ENCODE assay signal across 8 cellular contexts in the genomic region with DNA sequence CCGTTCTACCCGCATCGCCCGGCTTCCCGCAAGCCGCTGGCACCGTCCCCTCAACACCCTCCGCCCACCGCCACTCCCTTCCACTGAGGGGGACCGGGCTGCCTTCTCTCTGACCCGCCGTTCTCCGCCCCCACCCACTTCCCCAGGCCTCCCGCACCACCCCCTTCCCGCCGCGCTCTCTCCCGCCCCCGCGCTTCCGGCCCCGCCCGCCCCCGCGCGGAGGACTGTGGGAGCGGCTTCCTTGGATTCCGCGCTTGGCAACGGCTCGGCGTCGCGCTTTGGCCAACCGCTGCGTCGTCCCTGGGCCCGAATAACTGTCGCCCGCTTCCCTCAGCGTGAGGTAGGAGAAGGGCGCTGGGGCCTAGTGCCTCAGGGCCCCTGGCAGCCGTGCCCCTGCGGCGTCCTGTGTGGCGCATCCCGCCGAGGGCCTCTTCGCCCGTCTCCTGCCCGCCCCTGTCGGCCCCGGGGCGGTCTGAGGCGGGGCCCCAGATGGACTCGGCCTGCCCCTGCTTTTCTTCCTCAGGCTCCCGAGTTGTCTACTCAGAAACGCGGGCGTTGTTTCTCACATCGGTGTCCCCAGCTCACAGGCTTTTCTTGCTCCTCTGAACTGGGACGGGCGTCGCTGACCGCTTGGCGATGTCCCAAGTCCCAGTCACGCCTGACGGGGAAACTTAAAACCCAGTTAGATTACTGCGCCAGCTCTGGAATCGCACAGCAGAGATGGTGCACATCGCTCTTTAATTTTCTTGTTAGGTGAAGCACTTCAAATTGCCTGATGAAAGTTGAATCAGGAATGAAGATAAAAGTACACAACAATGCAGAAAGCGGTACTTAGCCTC. TPM values are rescaled to one million over a fixed set of nuclear protein-coding genes. Genes with fewer than 3 reads are reported as not detected.
A peak's percentile ranks its signal among the peaks of the same experiment; 100 is the strongest.
DNase-seq lines count a peak whose midpoint lies in the region; ATAC-seq and TF ChIP-seq lines count a peak whose summit lies in the region.

IFT88 (plus strand) TSS at position 241 of the 839 bp plus-strand sequence. CDS start 7,229 bp downstream, outside the sequence.

- H3K4me1 ChIP-seq in DOHH2 (ENCODE audit: control insufficient read depth, low read length) (peaks cover 12% of the 10 kb centered on the region), fibroblast of lung (ENCODE audit: control insufficient read depth, extremely low read depth, insufficient read depth, low read length) (peaks cover 2% of the 10 kb centered on the region)
- peaks cover 0 to 8% of the 10 kb centered on the region in 2 donors for H3K4me1 ChIP-seq in naive thymus-derived CD4-positive, alpha-beta T cell (ENCODE audit: control insufficient read depth in 2 of 2, insufficient read depth in 2 of 2, low read length in 2 of 2)

- peaks cover 11% of the 10 kb centered on the region for H3K79me2 ChIP-seq in DOHH2 (ENCODE audit: control insufficient read depth, low read length)
- H3K79me2 ChIP-seq in fibroblast of lung (ENCODE audit: control insufficient read depth, insufficient read depth, low read length) = no peaks in the 10 kb centered on the region

- peak; percentile 84 for ATAC-seq in GM21825 (IDR thresholded peaks at IDR 0.05; ENCODE audit: unreplicated experiment)
- ATAC-seq in naive thymus-derived CD4-positive, alpha-beta T cell = peak; percentile 94
- peak; percentile 94 for ATAC-seq in stimulated activated effector memory CD8-positive, alpha-beta T cell treated with anti-CD3 and anti-CD28 coated beads, Interleukin-12 subunit alpha, Interleukin-12 subunit beta, amount 100 ng/mL, for 72 hours

- H3K4me3 ChIP-seq in DOHH2 (ENCODE audit: low read length) (peak within 1 kb of the TSS; percentile 98), fibroblast of lung (replicated peaks in 1 of 4; ENCODE audit: control extremely low read depth in 1 of 4, insufficient read depth in 1 of 4, low read depth in 3 of 4, low read length in 4 of 4) (peak within 1 kb of the TSS; percentile 64 to 88 (median 76))
- peak within 1 kb of the TSS; percentile 52 for H3K4me3 ChIP-seq in naive thymus-derived CD4-positive, alpha-beta T cell (ENCODE audit: low read length)

- TF ChIP-seq CTCF in DOHH2 (IDR thresholded peaks at IDR 0.05; ENCODE audit: low read depth, low read length, poor library complexity, severe bottlenecking) (no peak), fibroblast of lung (conservative IDR thresholded peaks at IDR 0.05 in 1 of 2, IDR thresholded peaks at IDR 0.05 in 1 of 2; ENCODE audit: low read depth in 1 of 2, low read length in 2 of 2) (no peak)

- no peaks in the 10 kb centered on the region for H3K27me3 Mint-ChIP-seq in naive thymus-derived CD4-positive, alpha-beta T cell

- intact Hi-C loops in naive thymus-derived CD4-positive, alpha-beta T cell (cut with micrococcal nuclease) = loop anchor here (1.0 to 10.0 kb wide), 19 partner anchors 41 to 1104 kb away; partner anchors contain the start of genes EEF1AKMT1 (in 2 of the 2), GJB2 (in 2 of the 2), XPO4 (in 2 of the 2) and ZMYM5 (in 2 of the 2)

- H3K36me3 Mint-ChIP-seq in naive thymus-derived CD4-positive, alpha-beta T cell = peaks cover 8 to 24% (median 12%) of the 10 kb centered on the region in 5 donors
- H3K36me3 Mint-ChIP-seq in stimulated activated effector memory CD8-positive, alpha-beta T cell treated with anti-CD3 and anti-CD28 coated beads, Interleukin-12 subunit alpha, Interleukin-12 subunit beta, amount 100 ng/mL, for 72 hours = peaks cover 4% of the 10 kb centered on the region

- H3K4me3 Mint-ChIP-seq in naive thymus-derived CD4-positive, alpha-beta T cell = peak within 1 kb of the TSS; percentile 88 to 97 (median 93)
- peak within 1 kb of the TSS; percentile 85 for H3K4me3 Mint-ChIP-seq in stimulated activated effector memory CD8-positive, alpha-beta T cell treated with anti-CD3 and anti-CD28 coated beads, Interleukin-12 subunit alpha, Interleukin-12 subunit beta, amount 100 ng/mL, for 72 hours

- H3K4me1 Mint-ChIP-seq in naive thymus-derived CD4-positive, alpha-beta T cell = peaks cover 7 to 18% (median 17%) of the 10 kb centered on the region in 7 donors
- H3K4me1 Mint-ChIP-seq in stimulated activated effector memory CD8-positive, alpha-beta T cell treated with anti-CD3 and anti-CD28 coated beads, Interleukin-12 subunit alpha, Interleukin-12 subunit beta, amount 100 ng/mL, for 72 hours = peaks cover 14% of the 10 kb centered on the region

- H3K27me3 ChIP-seq in DOHH2 (ENCODE audit: control insufficient read depth, low read length) (no peaks in the 10 kb centered on the region), fibroblast of lung (ENCODE audit: control insufficient read depth, insufficient read depth, low read length) (no peaks in the 10 kb centered on the region)
- no peaks in the 10 kb centered on the region for H3K27me3 ChIP-seq in naive thymus-derived CD4-positive, alpha-beta T cell (ENCODE audit: control insufficient read depth in 2 of 2, insufficient read depth in 2 of 2, low read length in 2 of 2)

- H3K9me2 ChIP-seq in DOHH2 (replicated peaks; ENCODE audit: control insufficient read depth, low read length) = no peaks in the 10 kb centered on the region

- peak within 1 kb of the TSS; percentile 92 to 94 (median 93) for H3K27ac Mint-ChIP-seq in naive thymus-derived CD4-positive, alpha-beta T cell
- peak within 1 kb of the TSS; percentile 92 for H3K27ac Mint-ChIP-seq in stimulated activated effector memory CD8-positive, alpha-beta T cell treated with anti-CD3 and anti-CD28 coated beads, Interleukin-12 subunit alpha, Interleukin-12 subunit beta, amount 100 ng/mL, for 72 hours

- peaks cover 0 to 23% (median 5%) of the 10 kb centered on the region in 11 donors for H3K9me3 Mint-ChIP-seq in naive thymus-derived CD4-positive, alpha-beta T cell
- peaks cover 6% of the 10 kb centered on the region for H3K9me3 Mint-ChIP-seq in stimulated activated effector memory CD8-positive, alpha-beta T cell treated with anti-CD3 and anti-CD28 coated beads, Interleukin-12 subunit alpha, Interleukin-12 subunit beta, amount 100 ng/mL, for 72 hours

- no peaks in the 10 kb centered on the region for H4K20me1 ChIP-seq in DOHH2 (ENCODE audit: control insufficient read depth, insufficient read depth, low read depth, low read length)
- no peaks in the 10 kb centered on the region for H4K20me1 ChIP-seq in fibroblast of lung (ENCODE audit: control insufficient read depth, extremely low read depth, insufficient read depth, low read length)

- H3K9ac ChIP-seq in fibroblast of lung (ENCODE audit: insufficient read depth, low read length) = peak within 1 kb of the TSS; percentile 95

- peaks cover 2% of the 10 kb centered on the region; the same call in 1 of the 2 replicates for H3F3A ChIP-seq in DOHH2 (ENCODE audit: control insufficient read depth, insufficient read depth)

- H3K9me3 ChIP-seq in DOHH2 (ENCODE audit: control insufficient read depth, insufficient read depth, low read length) (peaks cover 13% of the 10 kb centered on the region; the same call in 1 of the 2 replicates), KOPT-K1 (ENCODE audit: insufficient read depth, low read length, poor library complexity, severe bottlenecking) (peaks cover 18% of the 10 kb centered on the region), fibroblast of lung (ENCODE audit: control insufficient read depth, insufficient read depth, low read depth, low read length) (no peaks in the 10 kb centered on the region)
- no peaks in the 10 kb centered on the region for H3K9me3 ChIP-seq in naive thymus-derived CD4-positive, alpha-beta T cell (ENCODE audit: control insufficient read depth in 2 of 3, low read length in 3 of 3)

- DNase-seq in RKO (ENCODE audit: low spot score) = peak; percentile 89
- peak; percentile 54 to 70 for DNase-seq in activated T-helper 1 cell treated with anti-CD3 and anti-CD28 coated beads, Interleukin-2, amount 50 U/mL, for 16 hours (ENCODE audit: low read depth in 1 of 2, low spot score in 1 of 2)
- peak; percentile 85 to 86 for DNase-seq in fibroblast of lung (ENCODE audit: low read depth in 2 of 2)
- peak; percentile 72 to 87 (median 80) for DNase-seq in naive thymus-derived CD4-positive, alpha-beta T cell
- DNase-seq in stimulated activated effector memory CD8-positive, alpha-beta T cell treated with anti-CD3 and anti-CD28 coated beads, Interleukin-12 subunit alpha, Interleukin-12 subunit beta, amount 100 ng/mL, for 72 hours (ENCODE audit: low spot score in 2 of 2) = peak; percentile 73 to 95

- H3K36me3 ChIP-seq in DOHH2 (ENCODE audit: control insufficient read depth, low read length) (no peaks in the 10 kb centered on the region), KOPT-K1 (ENCODE audit: insufficient read depth, low read length) (no peaks in the 10 kb centered on the region), fibroblast of lung (ENCODE audit: control insufficient read depth, insufficient read depth, low read length) (no peaks in the 10 kb centered on the region)
- H3K36me3 ChIP-seq in naive thymus-derived CD4-positive, alpha-beta T cell (ENCODE audit: control insufficient read depth in 2 of 3, insufficient read depth in 3 of 3, low read length in 3 of 3) = peaks cover 0 to 4% (median 0%) of the 10 kb centered on the region in 3 experiments

- peak within 1 kb of the TSS; percentile 58 for H3K27ac ChIP-seq in DOHH2 (ENCODE audit: low read depth, low read length)
- H3K27ac ChIP-seq in KOPT-K1 (ENCODE audit: low read depth, low read length, poor library complexity, severe bottlenecking) = peak within 1 kb of the TSS; percentile 83
- H3K27ac ChIP-seq in fibroblast of lung (ENCODE audit: insufficient read depth, low read length) = peak within 1 kb of the TSS; percentile 97
- peak within 1 kb of the TSS; percentile 73 for H3K27ac ChIP-seq in naive thymus-derived CD4-positive, alpha-beta T cell (ENCODE audit: low read depth, low read length)

- peak within 1 kb of the TSS; percentile 98 for H2AFZ ChIP-seq in fibroblast of lung (ENCODE audit: low read length)

- CTCF ChIA-PET in naive thymus-derived CD4-positive, alpha-beta T cell (lab: Charles Lee) = interaction anchor here (1.1 kb wide), 1 partner anchor 74 kb away, joined by 3 read pairs; no protein-coding TSS in a partner anchor

- POLR2A ChIA-PET in naive thymus-derived CD4-positive, alpha-beta T cell (lab: Charles Lee) = interaction anchor here (0.6 to 3.5 kb wide), 2 partner anchors 41 to 91 kb away, joined by 5 to 14 read pairs; partner anchors contain the start of gene CRYL1

- peak within 1 kb of the TSS; percentile 98 for H3K4me2 ChIP-seq in DOHH2 (ENCODE audit: low read length)
- peak within 1 kb of the TSS; percentile 95 for H3K4me2 ChIP-seq in fibroblast of lung (ENCODE audit: extremely low read depth, insufficient read depth, low read length)

RNA-seq across cellular contexts. Expression of gene IFT88, which starts in this region (rescaled TPM):
- 17.5 and 18.2 TPM in 2 replicates for total RNA-seq in fibroblast of lung
- 8.6 and 9.3 TPM in 2 replicates for polyA plus RNA-seq in fibroblast of lung
- 7.7 and 7.9 TPM in 2 replicates for polyA plus RNA-seq in fibroblast of lung (2012)
- polyA minus RNA-seq in fibroblast of lung (ENCODE audit: low replicate concordance) = 1.1 TPM in 2 replicates
- 10 to 100 TPM in 3 of 5 experiments, 1 to 10 TPM in 2; 5.0 to 17.0 (median 11.7) TPM for total RNA-seq in naive thymus-derived CD4-positive, alpha-beta T cell
- polyA plus RNA-seq in naive thymus-derived CD4-positive, alpha-beta T cell = 1 to 10 TPM; 6.4 to 7.9 TPM

Comparison
In these comparisons a context has a peak if more than half of its experiments do, and no peak if none do; other contexts are left out.
1. Peak in every context shown above with its lines: DNase-seq, ATAC-seq, H3K4me3 ChIP-seq and H3K27ac ChIP-seq.